In the genomic region with DNA sequence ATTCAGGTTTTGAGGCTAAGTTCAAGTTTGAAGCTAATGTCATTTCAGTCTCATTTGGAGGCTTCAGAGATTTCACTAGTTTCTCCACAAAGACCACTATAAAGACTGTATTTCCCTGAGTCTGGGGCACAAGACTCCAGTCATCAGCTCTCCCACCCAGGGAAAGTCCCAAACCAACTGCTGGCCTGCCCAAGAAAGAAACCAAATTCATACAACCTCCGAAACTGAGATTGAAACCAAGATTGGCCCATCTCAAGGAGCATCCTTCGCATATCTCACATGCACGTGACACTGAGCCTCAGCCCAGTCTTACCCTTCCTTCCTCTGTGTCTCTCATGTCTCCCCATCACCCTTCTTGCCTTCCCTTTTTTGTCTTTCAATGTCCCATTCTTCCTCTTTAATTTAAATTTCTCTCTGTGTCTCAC, we compare ENCODE assay signal across 9 cellular contexts. TPM values are rescaled to one million over a fixed set of nuclear protein-coding genes. Genes with fewer than 3 reads are reported as not detected.
DNase-seq lines count a peak whose midpoint lies in the region; ATAC-seq lines count a peak whose summit lies in the region.
"Had no signal": no experiment of that assay in that cellular context is flagged by ENCODE, and none has a peak within 500 bp of the region (broad histone marks: within the 10 kb centered on the region; RNA-seq: fewer than 3 reads in every experiment).

No MANE protein-coding gene starts in this region.

- POLR2A ChIA-PET in activated CD4-positive, alpha-beta memory T cell treated with anti-CD3 and anti-CD28 coated beads, Interleukin-2, amount 10 ng/mL, durations not matched to agents 7 days and 5 days (lab: Charles Lee): interaction anchor here (0.8 to 36.9 kb wide), 7 partner anchors 4 to 294 kb away, joined by 3 to 1578 read pairs (median 7); a partner anchor contains a TSS

- no peak overlapping the region for H3K4me3 ChIP-seq in BLaER1 treated with 17β-estradiol and CSF1 and Interleukin-3, amounts not matched to agents 10 nM and 100 nM

- CTCF ChIA-PET in activated CD4-positive, alpha-beta memory T cell treated with anti-CD3 and anti-CD28 coated beads, Interleukin-2, amount 10 ng/mL, durations not matched to agents 7 days and 5 days (lab: Charles Lee): interaction anchor here (1.2 to 5.4 kb wide), 7 partner anchors 8 to 29 kb away, joined by 4 to 63 read pairs (median 11); a partner anchor contains a TSS

- H3K27me3 ChIP-seq in BLaER1 treated with 17β-estradiol and CSF1 and Interleukin-3, amounts not matched to agents 10 nM and 100 nM: no peaks in the 10 kb centered on the region

- peak overlapping the region; percentile 66 for H3K27ac Mint-ChIP-seq in activated CD4-positive, alpha-beta memory T cell treated with anti-CD3 and anti-CD28 coated beads, Interleukin-2, amount 10 ng/mL, durations not matched to agents 7 days and 5 days

- peaks cover 25% of the 10 kb centered on the region for H3K36me3 Mint-ChIP-seq in activated CD4-positive, alpha-beta memory T cell treated with anti-CD3 and anti-CD28 coated beads, Interleukin-2, amount 10 ng/mL, durations not matched to agents 7 days and 5 days (ENCODE audit: low read depth)

- peaks cover 69% of the 10 kb centered on the region for H3K4me1 Mint-ChIP-seq in activated CD4-positive, alpha-beta memory T cell treated with anti-CD3 and anti-CD28 coated beads, Interleukin-2, amount 10 ng/mL, durations not matched to agents 7 days and 5 days

- H3K36me3 ChIP-seq in BLaER1 treated with 17β-estradiol and CSF1 and Interleukin-3, amounts not matched to agents 10 nM and 100 nM: no peaks in the 10 kb centered on the region

- ATAC-seq in GM19351 (IDR thresholded peaks at IDR 0.05; ENCODE audit: unreplicated experiment): peak; percentile 73
- ATAC-seq in HG03354 (IDR thresholded peaks at IDR 0.05; ENCODE audit: poor library complexity, severe bottlenecking, unreplicated experiment): peak; percentile 74
- ATAC-seq in HG03025 (IDR thresholded peaks at IDR 0.05; ENCODE audit: low FRiP score, unreplicated experiment): no peak

- no peaks in the 10 kb centered on the region for H4K20me1 ChIP-seq in BLaER1 treated with 17β-estradiol and CSF1 and Interleukin-3, amounts not matched to agents 10 nM and 100 nM

- DNase-seq in activated CD4-positive, alpha-beta memory T cell treated with anti-CD3 and anti-CD28 coated beads, Interleukin-2, amount 10 ng/mL, durations not matched to agents 7 days and 5 days: peak; percentile 79
- DNase-seq in stimulated activated CD4-positive, alpha-beta T cell treated with anti-CD3 and anti-CD28 coated beads, Interleukin-2, amount 100 ng/mL, for 4 hours (ENCODE audit: low read depth): peak; percentile 67
- DNase-seq in SHP77 treated with DMSO at 0.1 percent for 48 hours (lab: John Stamatoyannopoulos, UW) (no peak), D341Med (ENCODE audit: low spot score) (no peak)

- no peaks in the 10 kb centered on the region for H3K9me3 ChIP-seq in BLaER1 treated with 17β-estradiol and CSF1 and Interleukin-3, amounts not matched to agents 10 nM and 100 nM (replicated peaks in 1 of 11)

- peaks cover 80 to 100% (median 99%) of the 10 kb centered on the region in 10 experiments for H3K4me1 ChIP-seq in BLaER1 treated with 17β-estradiol and CSF1 and Interleukin-3, amounts not matched to agents 10 nM and 100 nM

- H3K4me3 Mint-ChIP-seq in activated CD4-positive, alpha-beta memory T cell treated with anti-CD3 and anti-CD28 coated beads, Interleukin-2, amount 10 ng/mL, durations not matched to agents 7 days and 5 days: peak overlapping the region; percentile 23

- H3K9ac ChIP-seq in BLaER1 treated with 17β-estradiol and CSF1 and Interleukin-3, amounts not matched to agents 10 nM and 100 nM: peak overlapping the region in 9 of 11 experiments; percentile 11 to 56 (median 45); a peak in 12 of 22 replicates

- peak overlapping the region; percentile 38 to 92 (median 74); a peak in 21 of 22 replicates for H3K27ac ChIP-seq in BLaER1 treated with 17β-estradiol and CSF1 and Interleukin-3, amounts not matched to agents 10 nM and 100 nM

- peak overlapping the region; percentile 77 to 98 (median 84) for H3K4me2 ChIP-seq in BLaER1 treated with 17β-estradiol and CSF1 and Interleukin-3, amounts not matched to agents 10 nM and 100 nM

- H3K27me3 Mint-ChIP-seq in activated CD4-positive, alpha-beta memory T cell treated with anti-CD3 and anti-CD28 coated beads, Interleukin-2, amount 10 ng/mL, durations not matched to agents 7 days and 5 days: peaks cover 41% of the 10 kb centered on the region

- no peaks in the 10 kb centered on the region for H3K9me3 Mint-ChIP-seq in activated CD4-positive, alpha-beta memory T cell treated with anti-CD3 and anti-CD28 coated beads, Interleukin-2, amount 10 ng/mL, durations not matched to agents 7 days and 5 days

RNA-seq across cellular contexts. Expression of a gene that starts 3.5 kb away (rescaled TPM):
- total RNA-seq in activated CD4-positive, alpha-beta memory T cell treated with anti-CD3 and anti-CD28 coated beads, Interleukin-2, amount 10 ng/mL, durations not matched to agents 7 days and 5 days: 10 to 100 TPM; 37.2 to 38.4 TPM
- total RNA-seq: lung microvascular endothelial cell had no signal

RNA-seq across cellular contexts. Expression of a gene that starts 6.8 kb away (rescaled TPM):
- total RNA-seq in activated CD4-positive, alpha-beta memory T cell treated with anti-CD3 and anti-CD28 coated beads, Interleukin-2, amount 10 ng/mL, durations not matched to agents 7 days and 5 days: 100 to 1,000 TPM; 124 to 130 TPM
- total RNA-seq: lung microvascular endothelial cell had no signal

RNA-seq across cellular contexts. Expression of a gene that starts 13.7 kb away (rescaled TPM):
- total RNA-seq in activated CD4-positive, alpha-beta memory T cell treated with anti-CD3 and anti-CD28 coated beads, Interleukin-2, amount 10 ng/mL, durations not matched to agents 7 days and 5 days: 1,000 to 10,000 TPM; 1,185 to 1,194 TPM

RNA-seq across cellular contexts. Expression of a gene that starts 17.5 kb away (rescaled TPM):
- 10 to 100 TPM; 69.8 to 74.5 TPM for total RNA-seq in activated CD4-positive, alpha-beta memory T cell treated with anti-CD3 and anti-CD28 coated beads, Interleukin-2, amount 10 ng/mL, durations not matched to agents 7 days and 5 days
- total RNA-seq: lung microvascular endothelial cell had no signal

RNA-seq across cellular contexts. Expression of a gene that starts 21.1 kb away (rescaled TPM):
- 10 to 100 TPM; 22.8 to 23.6 TPM for total RNA-seq in activated CD4-positive, alpha-beta memory T cell treated with anti-CD3 and anti-CD28 coated beads, Interleukin-2, amount 10 ng/mL, durations not matched to agents 7 days and 5 days

Comparison
In these comparisons a context has a peak if more than half of its experiments do, and no peak if none do; other contexts are left out.
1. DNase-seq: peak in activated CD4-positive, alpha-beta memory T cell treated with anti-CD3 and anti-CD28 coated beads, Interleukin-2, amount 10 ng/mL, durations not matched to agents 7 days and 5 days (single experiment) and stimulated activated CD4-positive, alpha-beta T cell treated with anti-CD3 and anti-CD28 coated beads, Interleukin-2, amount 100 ng/mL, for 4 hours (single experiment); none in SHP77 treated with DMSO at 0.1 percent for 48 hours (single experiment) and D341Med (single experiment).